Comparison of ENCODE assay signal across 2 cellular contexts in the genomic region with DNA sequence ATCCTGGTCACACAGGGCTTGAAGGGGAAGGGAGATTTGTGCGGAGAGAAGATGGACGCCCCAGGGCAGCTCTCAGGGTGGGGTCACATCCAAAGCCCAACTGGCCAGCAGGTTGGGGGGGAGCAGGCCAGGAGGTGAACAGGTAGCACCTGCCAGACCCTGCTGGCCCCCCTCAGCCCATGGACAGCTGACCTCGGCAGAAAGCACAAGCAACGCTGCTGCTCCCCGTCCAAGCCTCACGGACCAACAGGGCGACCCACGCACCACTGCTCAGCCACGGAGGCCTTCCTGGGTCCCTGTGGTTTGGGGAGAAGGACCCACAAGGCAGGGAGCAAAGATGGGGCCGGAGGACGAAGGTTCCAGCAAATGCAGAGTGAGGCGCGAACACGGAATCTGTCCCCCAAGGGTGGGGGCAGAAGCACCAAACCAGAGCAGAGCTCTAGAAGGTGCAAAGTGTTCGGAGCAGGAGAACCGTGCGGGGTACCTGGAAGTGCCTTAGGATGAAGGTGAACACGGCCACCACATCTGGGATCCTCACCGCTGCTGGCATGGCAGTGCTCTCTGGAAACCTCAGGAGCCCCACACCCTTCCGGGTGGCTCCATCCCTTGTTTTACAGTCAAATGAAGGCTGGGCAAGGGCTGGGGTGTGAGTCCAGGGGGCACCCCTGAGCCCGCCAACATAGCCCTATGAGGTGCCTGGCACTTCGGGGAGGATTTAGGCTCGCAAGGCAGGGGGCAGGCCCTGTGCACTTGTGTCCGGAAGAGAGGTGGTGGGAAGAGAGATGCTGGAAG.
TF ChIP-seq lines count a peak whose summit lies in the region.

No MANE protein-coding gene starts in this region.

TF ChIP-seq in SK-N-SH, 30 proteins besides CTCF, POLR2A, EP300 and RAD21:
- TF ChIP-seq TAF1 (IDR thresholded peaks at IDR 0.05; ENCODE audit: borderline replicate concordance, low read depth, low read length) (no peak), RCOR1 (IDR thresholded peaks at IDR 0.05; ENCODE audit: low read length) (no peak), USF1 (IDR thresholded peaks at IDR 0.05; ENCODE audit: borderline replicate concordance, low read depth) (no peak), POLR2AphosphoS5 (IDR thresholded peaks at IDR 0.05; ENCODE audit: low read depth, low read length) (no peak), TEAD4 (IDR thresholded peaks at IDR 0.05; ENCODE audit: borderline replicate concordance, insufficient read depth) (no peak), RXRA (IDR thresholded peaks at IDR 0.05; ENCODE audit: borderline replicate concordance, low read depth) (no peak), FOXJ3 (CRISPR knock-in tag; IDR thresholded peaks at IDR 0.05) (no peak), EZH2phosphoT487 (IDR thresholded peaks at IDR 0.05; ENCODE audit: borderline replicate concordance, low read depth) (no peak), YY1 (IDR thresholded peaks at IDR 0.05; ENCODE audit: low read depth) (no peak), FOXM1 (IDR thresholded peaks at IDR 0.05; ENCODE audit: low read depth) (no peak), NFIC (IDR thresholded peaks at IDR 0.05; ENCODE audit: borderline replicate concordance) (no peak), SMC3 (IDR thresholded peaks at IDR 0.05; ENCODE audit: low read depth, low read length) (no peak), GATA2 (CRISPR knock-in tag; IDR thresholded peaks at IDR 0.05) (no peak), REST (IDR thresholded peaks at IDR 0.05; ENCODE audit: low read depth, low read length) (no peak), SIN3A (IDR thresholded peaks at IDR 0.05; ENCODE audit: borderline replicate concordance, low read depth, low read length) (no peak)
- TF ChIP-seq, protein P1, sequence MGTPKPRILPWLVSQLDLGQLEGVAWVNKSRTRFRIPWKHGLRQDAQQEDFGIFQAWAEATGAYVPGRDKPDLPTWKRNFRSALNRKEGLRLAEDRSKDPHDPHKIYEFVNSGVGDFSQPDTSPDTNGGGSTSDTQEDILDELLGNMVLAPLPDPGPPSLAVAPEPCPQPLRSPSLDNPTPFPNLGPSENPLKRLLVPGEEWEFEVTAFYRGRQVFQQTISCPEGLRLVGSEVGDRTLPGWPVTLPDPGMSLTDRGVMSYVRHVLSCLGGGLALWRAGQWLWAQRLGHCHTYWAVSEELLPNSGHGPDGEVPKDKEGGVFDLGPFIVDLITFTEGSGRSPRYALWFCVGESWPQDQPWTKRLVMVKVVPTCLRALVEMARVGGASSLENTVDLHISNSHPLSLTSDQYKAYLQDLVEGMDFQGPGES (IDR thresholded peaks at IDR 0.05; ENCODE audit: low read depth, low read length) = no peak
- TF ChIP-seq, protein P2, sequence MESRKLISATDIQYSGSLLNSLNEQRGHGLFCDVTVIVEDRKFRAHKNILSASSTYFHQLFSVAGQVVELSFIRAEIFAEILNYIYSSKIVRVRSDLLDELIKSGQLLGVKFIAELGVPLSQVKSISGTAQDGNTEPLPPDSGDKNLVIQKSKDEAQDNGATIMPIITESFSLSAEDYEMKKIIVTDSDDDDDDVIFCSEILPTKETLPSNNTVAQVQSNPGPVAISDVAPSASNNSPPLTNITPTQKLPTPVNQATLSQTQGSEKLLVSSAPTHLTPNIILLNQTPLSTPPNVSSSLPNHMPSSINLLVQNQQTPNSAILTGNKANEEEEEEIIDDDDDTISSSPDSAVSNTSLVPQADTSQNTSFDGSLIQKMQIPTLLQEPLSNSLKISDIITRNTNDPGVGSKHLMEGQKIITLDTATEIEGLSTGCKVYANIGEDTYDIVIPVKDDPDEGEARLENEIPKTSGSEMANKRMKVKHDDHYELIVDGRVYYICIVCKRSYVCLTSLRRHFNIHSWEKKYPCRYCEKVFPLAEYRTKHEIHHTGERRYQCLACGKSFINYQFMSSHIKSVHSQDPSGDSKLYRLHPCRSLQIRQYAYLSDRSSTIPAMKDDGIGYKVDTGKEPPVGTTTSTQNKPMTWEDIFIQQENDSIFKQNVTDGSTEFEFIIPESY (IDR thresholded peaks at IDR 0.05; ENCODE audit: borderline replicate concordance, low read depth) = no peak

TF ChIP-seq in SK-N-SH treated with all-trans-retinoic acid at 6 μM for 48 hours, 23 proteins besides CTCF, POLR2A, EP300 and RAD21:
- TF ChIP-seq CSRNP3 (CRISPR knock-in tag; IDR thresholded peaks at IDR 0.05) = no peak
- no peak for TF ChIP-seq ESRRG (CRISPR knock-in tag; IDR thresholded peaks at IDR 0.05)
TF ChIP-seq in SK-N-SH treated with all-trans-retinoic acid at 6 μM for 48 hours: peak in this region for 0.
